Comparison of ENCODE assay signal across 9 cellular contexts in genomic region chr10:103668351-103669242, GRCh38.
A peak's percentile ranks its signal among the peaks of the same experiment; 100 is the strongest.
DNase-seq lines count a peak whose midpoint lies in the region; ATAC-seq, FAIRE-seq and TF ChIP-seq lines count a peak whose summit lies in the region.
"Had no signal": no experiment of that assay in that cellular context is flagged by ENCODE, and none has a peak within 500 bp of the region (broad histone marks: within the 10 kb centered on the region; RNA-seq: fewer than 3 reads in every experiment).

No MANE protein-coding gene starts in this region.

- H3K9me3 ChIP-seq in Peyer's patch: no peaks in the 10 kb centered on the region
- no peaks in the 10 kb centered on the region for H3K9me3 ChIP-seq in fibroblast of lung (ENCODE audit: control insufficient read depth, insufficient read depth, low read depth, low read length)
- no peaks in the 10 kb centered on the region for H3K9me3 ChIP-seq in pancreas
- no peaks in the 10 kb centered on the region for H3K9me3 ChIP-seq in SJCRH30 (replicated peaks)

- ATAC-seq in pancreas (peak in 3 of 4 donors; percentile 53 to 65 (median 60)), GM21526 (IDR thresholded peaks at IDR 0.05; ENCODE audit: low FRiP score, unreplicated experiment) (no peak)

- peak overlapping the region; percentile 40 for H3K9ac ChIP-seq in fibroblast of lung (ENCODE audit: insufficient read depth, low read length)

- H2AFZ ChIP-seq in fibroblast of lung (ENCODE audit: low read length): peak overlapping the region; percentile 36

- no peaks in the 10 kb centered on the region for H4K20me1 ChIP-seq in fibroblast of lung (ENCODE audit: control insufficient read depth, extremely low read depth, insufficient read depth, low read length)

- DNase-seq in Calu3 (no peak), Peyer's patch (peak in 2 of 3 donors; percentile 64 to 71), fibroblast of lung (ENCODE audit: low read depth in 2 of 2) (peak; percentile 34 to 75), pancreas (no peak), SJCRH30 (no peak), cortex of kidney (lab: John Stamatoyannopoulos, UW) (no peak)
- no peak for DNase-seq in stimulated activated CD4-positive, alpha-beta T cell treated with anti-CD3 and anti-CD28 coated beads, Interleukin-1b, Interleukin-23, amount 100 ng/mL, for 48 hours

- H3K36me3 Mint-ChIP-seq in Calu3 (ENCODE audit: insufficient read depth, unreplicated experiment): peaks cover 15% of the 10 kb centered on the region

- TF ChIP-seq CTCF in Calu3 (IDR thresholded peaks at IDR 0.05; ENCODE audit: unreplicated experiment): no peak
- TF ChIP-seq CTCF in Peyer's patch (IDR thresholded peaks at IDR 0.05): no peak
- no peak for TF ChIP-seq CTCF in fibroblast of lung (conservative IDR thresholded peaks at IDR 0.05 in 1 of 2, IDR thresholded peaks at IDR 0.05 in 1 of 2; ENCODE audit: low read depth in 1 of 2, low read length in 2 of 2)
- TF ChIP-seq CTCF in pancreas (IDR thresholded peaks at IDR 0.05): no peak

- no peak for FAIRE-seq in pancreas (lab: Jason Lieb, UNC)

- H3K4me1 Mint-ChIP-seq in Calu3 (ENCODE audit: low read depth, unreplicated experiment): peaks cover 10% of the 10 kb centered on the region

- no peaks in the 10 kb centered on the region for H3K27me3 ChIP-seq in Peyer's patch
- H3K27me3 ChIP-seq in fibroblast of lung (ENCODE audit: control insufficient read depth, insufficient read depth, low read length): no peaks in the 10 kb centered on the region
- no peaks in the 10 kb centered on the region for H3K27me3 ChIP-seq in pancreas
- H3K27me3 ChIP-seq in SJCRH30: no peaks in the 10 kb centered on the region

- peaks cover 2% of the 10 kb centered on the region for H3K79me2 ChIP-seq in fibroblast of lung (ENCODE audit: control insufficient read depth, insufficient read depth, low read length)

- H3K27me3 Mint-ChIP-seq in Calu3 (ENCODE audit: unreplicated experiment): peaks cover 10% of the 10 kb centered on the region

- H3K4me3 Mint-ChIP-seq in Calu3 (ENCODE audit: low read depth, unreplicated experiment): peak overlapping the region; percentile 73

- H3K4me2 ChIP-seq in fibroblast of lung (ENCODE audit: extremely low read depth, insufficient read depth, low read length): peak overlapping the region; percentile 92

- peak overlapping the region in 3 of 4 donors; percentile 38 to 71 (median 62) for H3K27ac ChIP-seq in Peyer's patch
- H3K27ac ChIP-seq in fibroblast of lung (ENCODE audit: insufficient read depth, low read length): peak overlapping the region; percentile 85
- no peak overlapping the region for H3K27ac ChIP-seq in pancreas
- no peak overlapping the region for H3K27ac ChIP-seq in SJCRH30

- intact Hi-C loops in Calu3 (cut with micrococcal nuclease; ENCODE audit: unreplicated experiment): no loop called here
- intact Hi-C loops in pancreas (cut with DNase I): no loop called here

- peak overlapping the region in 1 of 4 donors; percentile 2 for H3K4me3 ChIP-seq in Peyer's patch
- H3K4me3 ChIP-seq in fibroblast of lung (replicated peaks in 1 of 4; ENCODE audit: control extremely low read depth in 1 of 4, insufficient read depth in 1 of 4, low read depth in 3 of 4, low read length in 4 of 4): peak overlapping the region in 3 of 4 experiments; percentile 14 to 36 (median 32)
- peak overlapping the region in 1 of 4 donors; percentile 13 for H3K4me3 ChIP-seq in pancreas
- no peak overlapping the region for H3K4me3 ChIP-seq in SJCRH30

- H3K36me3 ChIP-seq in Peyer's patch (no peaks in the 10 kb centered on the region), fibroblast of lung (ENCODE audit: control insufficient read depth, insufficient read depth, low read length) (peaks cover 1% of the 10 kb centered on the region), pancreas (no peaks in the 10 kb centered on the region), SJCRH30 (no peaks in the 10 kb centered on the region)

- H3K9me3 Mint-ChIP-seq in Calu3 (ENCODE audit: low read depth, unreplicated experiment): no peaks in the 10 kb centered on the region
- H3K9me3 Mint-ChIP-seq: activated T-helper 2 cell treated with anti-CD3 and anti-CD28 coated beads, Interferon-gamma antibody, Interleukin-2, Interleukin-4, amounts not matched to agents 10 μg/mL and 5 μg/mL and 100 μg/mL, durations not matched to agents 14 hours and 24 hours and 36 hours had no signal

- peaks cover 0 to 30% (median 0%) of the 10 kb centered on the region in 4 donors for H3K4me1 ChIP-seq in Peyer's patch
- H3K4me1 ChIP-seq in fibroblast of lung (ENCODE audit: control insufficient read depth, extremely low read depth, insufficient read depth, low read length): peaks cover 16% of the 10 kb centered on the region
- H3K4me1 ChIP-seq in pancreas: no peaks in the 10 kb centered on the region
- peaks cover 2% of the 10 kb centered on the region; the same call in 1 of the 2 replicates for H3K4me1 ChIP-seq in SJCRH30

- 67 to 78% methylated on average over 37 of the region's 37 CpGs for WGBS in pancreas, 2 donors

- CTCF ChIA-PET in Calu3 (lab: Charles Lee): no interaction called here

- BruUV-seq in Calu3 (replicated peaks; lab: Mats Ljungman, UMichigan): no TSS peak

- no peak for TF ChIP-seq POLR2A in Peyer's patch (IDR thresholded peaks at IDR 0.05)

- peak overlapping the region; percentile 75 for H3K27ac Mint-ChIP-seq in Calu3 (ENCODE audit: unreplicated experiment)
- H3K27ac Mint-ChIP-seq: activated T-helper 2 cell treated with anti-CD3 and anti-CD28 coated beads, Interferon-gamma antibody, Interleukin-2, Interleukin-4, amounts not matched to agents 10 μg/mL and 5 μg/mL and 100 μg/mL, durations not matched to agents 14 hours and 24 hours and 36 hours had no signal

Comparison
In these comparisons a context has a peak if more than half of its experiments do, and no peak if none do; other contexts are left out.
1. DNase-seq: peak in Peyer's patch (2 of 3) and fibroblast of lung (2 of 2); none in Calu3 (single experiment), pancreas (0 of 6), SJCRH30 (0 of 2), stimulated activated CD4-positive, alpha-beta T cell treated with anti-CD3 and anti-CD28 coated beads, Interleukin-1b, Interleukin-23, amount 100 ng/mL, for 48 hours (single experiment) and cortex of kidney (single experiment).
2. H3K27ac ChIP-seq: peak in Peyer's patch (3 of 4) and fibroblast of lung (single experiment); none in pancreas (0 of 4) and SJCRH30 (single experiment).